In genomic region chr13:98033277-98034247, GRCh38 we compare ENCODE assay signal across 1 cellular context.
TF ChIP-seq lines count a peak whose summit lies in the region.

No MANE protein-coding gene starts in this region.

TF ChIP-seq in HepG2, 621 proteins besides CTCF, POLR2A, EP300 and RAD21 (continued from another document and continues in another):
- TF ChIP-seq POLR2AphosphoS5 (IDR thresholded peaks at IDR 0.05; ENCODE audit: low read depth, low read length) (peak; percentile 36; the same call in 1 of the 2 replicates), ZNF30 (CRISPR knock-in tag; IDR thresholded peaks at IDR 0.05) (no peak), MAFF (IDR thresholded peaks at IDR 0.05; ENCODE audit: low read depth, low read length) (no peak), DDIT3 (CRISPR knock-in tag; IDR thresholded peaks at IDR 0.05) (no peak), KDM1A (CRISPR knock-in tag; IDR thresholded peaks at IDR 0.05) (no peak), ETV5 (CRISPR knock-in tag; IDR thresholded peaks at IDR 0.05; ENCODE audit: borderline replicate concordance) (no peak), ZNF547 (CRISPR knock-in tag; IDR thresholded peaks at IDR 0.05) (no peak), REST (IDR thresholded peaks at IDR 0.05; ENCODE audit: borderline replicate concordance in 1 of 2, low read depth in 1 of 2, low read length in 2 of 2) (peak in 1 of 2 experiments; percentile 56; a peak in 1 of 4 replicates), BCL6 (CRISPR knock-in tag; IDR thresholded peaks at IDR 0.05) (no peak), ZNF331 (CRISPR knock-in tag; IDR thresholded peaks at IDR 0.05) (peak; percentile 14; the same call in 1 of the 2 replicates), SOX6 (IDR thresholded peaks at IDR 0.05) (no peak), SOX6 (CRISPR knock-in tag; IDR thresholded peaks at IDR 0.05) (peak; percentile 92), ZNF543 (CRISPR knock-in tag; IDR thresholded peaks at IDR 0.05) (no peak), KDM6A (CRISPR knock-in tag; IDR thresholded peaks at IDR 0.05; ENCODE audit: low read depth) (0 out of 2 replicates have a peak, but pooled peaks have one; percentile 11), THAP11 (CRISPR knock-in tag; IDR thresholded peaks at IDR 0.05) (no peak), ZFX (CRISPR knock-in tag; IDR thresholded peaks at IDR 0.05; ENCODE audit: low read depth) (peak; percentile 22; the same call in 1 of the 2 replicates), ZBTB7A (CRISPR knock-in tag; IDR thresholded peaks at IDR 0.05) (no peak), ZNF546 (CRISPR knock-in tag; conservative IDR thresholded peaks at IDR 0.05) (no peak), ARID4A (CRISPR knock-in tag; IDR thresholded peaks at IDR 0.05; ENCODE audit: borderline replicate concordance) (no peak), SOX13 (IDR thresholded peaks at IDR 0.05) (0 out of 2 replicates have a peak, but pooled peaks have one; percentile 40), SOX13 (CRISPR knock-in tag; conservative IDR thresholded peaks at IDR 0.05 in 1 of 2, IDR thresholded peaks at IDR 0.05 in 1 of 2) (peak in 1 of 2 experiments; percentile 91; a peak in 2 of 4 replicates), SAP130 (CRISPR knock-in tag; IDR thresholded peaks at IDR 0.05; ENCODE audit: low read depth) (peak; percentile 62), ZNF562 (CRISPR knock-in tag; IDR thresholded peaks at IDR 0.05; ENCODE audit: borderline replicate concordance) (no peak), ZSCAN30 (CRISPR knock-in tag; IDR thresholded peaks at IDR 0.05) (no peak), SIX1 (CRISPR knock-in tag; IDR thresholded peaks at IDR 0.05; ENCODE audit: borderline replicate concordance) (0 out of 2 replicates have a peak, but pooled peaks have one; percentile 20), ZNF101 (CRISPR knock-in tag; IDR thresholded peaks at IDR 0.05; ENCODE audit: borderline replicate concordance, low read depth) (no peak), MXD3 (CRISPR knock-in tag; IDR thresholded peaks at IDR 0.05) (no peak), ATRX (CRISPR knock-in tag; IDR thresholded peaks at IDR 0.05; ENCODE audit: borderline replicate concordance) (no peak), ZEB1 (IDR thresholded peaks at IDR 0.05; ENCODE audit: insufficient replicate concordance, low read depth) (peak; percentile 86), RNF219 (CRISPR knock-in tag; IDR thresholded peaks at IDR 0.05) (no peak), ZNF713 (CRISPR knock-in tag; IDR thresholded peaks at IDR 0.05) (no peak), ZFP82 (CRISPR knock-in tag; IDR thresholded peaks at IDR 0.05; ENCODE audit: borderline replicate concordance) (no peak), JARID2 (CRISPR knock-in tag; IDR thresholded peaks at IDR 0.05; ENCODE audit: insufficient replicate concordance) (peak; percentile 21), FOXJ3 (CRISPR knock-in tag; IDR thresholded peaks at IDR 0.05; ENCODE audit: borderline replicate concordance) (no peak), SOX5 (CRISPR knock-in tag; IDR thresholded peaks at IDR 0.05; ENCODE audit: borderline replicate concordance) (peak; percentile 90), CBX2 (IDR thresholded peaks at IDR 0.05; ENCODE audit: low read depth, low read length) (no peak), CBX2 (CRISPR knock-in tag; IDR thresholded peaks at IDR 0.05; ENCODE audit: low read depth) (no peak), MXI1 (IDR thresholded peaks at IDR 0.05; ENCODE audit: borderline replicate concordance, low read depth, low read length) (no peak), MIXL1 (CRISPR knock-in tag; IDR thresholded peaks at IDR 0.05) (peak; percentile 47; the same call in 1 of the 2 replicates), CCDC6 (CRISPR knock-in tag; IDR thresholded peaks at IDR 0.05) (no peak), ZNF121 (CRISPR knock-in tag; IDR thresholded peaks at IDR 0.05) (peak; percentile 86), E2F1 (CRISPR knock-in tag; IDR thresholded peaks at IDR 0.05) (no peak), ARID5B (CRISPR knock-in tag; IDR thresholded peaks at IDR 0.05) (peak; percentile 61; the same call in 1 of the 2 replicates), PRMT3 (CRISPR knock-in tag; IDR thresholded peaks at IDR 0.05; ENCODE audit: borderline replicate concordance, low read depth) (no peak), ZBTB20 (CRISPR knock-in tag; IDR thresholded peaks at IDR 0.05; ENCODE audit: borderline replicate concordance, low read depth) (peak; percentile 36; the same call in 1 of the 2 replicates), ZNF567 (CRISPR knock-in tag; IDR thresholded peaks at IDR 0.05; ENCODE audit: borderline replicate concordance) (no peak), BRD4 (CRISPR knock-in tag; IDR thresholded peaks at IDR 0.05) (no peak)
